21 cellular contexts compared by ENCODE assay signal in genomic region chr17:81845361-81845760, GRCh38. TPM values are rescaled to one million over a fixed set of nuclear protein-coding genes. Genes with fewer than 3 reads are reported as not detected.
DNase-seq lines count a peak whose midpoint lies in the region; ATAC-seq, FAIRE-seq and TF ChIP-seq lines count a peak whose summit lies in the region.
"Had no signal": no experiment of that assay in that cellular context is flagged by ENCODE, and none has a peak within 500 bp of the region (broad histone marks: within the 10 kb centered on the region; RNA-seq: fewer than 3 reads in every experiment).

No MANE protein-coding gene starts in this region.

- no peak for TF ChIP-seq CTCF in HepG2 (CRISPR knock-in tag; IDR thresholded peaks at IDR 0.05)
- TF ChIP-seq CTCF in right lobe of liver (IDR thresholded peaks at IDR 0.05) = no peak
- TF ChIP-seq CTCF in IMR-90 (conservative IDR thresholded peaks at IDR 0.05; ENCODE audit: low read depth, low read length) = no peak

- intact Hi-C loops in HepG2 (cut with micrococcal nuclease; ENCODE audit: unreplicated experiment) = no loop called here
- intact Hi-C loops in right lobe of liver (cut with DNase I) = no loop called here
- intact Hi-C loops in IMR-90 (cut with micrococcal nuclease) = no loop called here

- ATAC-seq in HepG2 = no peak
- ATAC-seq in right lobe of liver = no peak
- ATAC-seq in IMR-90 (ENCODE audit: low read depth) = no peak
- ATAC-seq in GM18519 (IDR thresholded peaks at IDR 0.05; ENCODE audit: low FRiP score, unreplicated experiment) = no peak

- no peaks in the 10 kb centered on the region for H3K79me2 ChIP-seq in HepG2 (ENCODE audit: insufficient read depth, low read length)

- FAIRE-seq in HepG2 (lab: Jason Lieb, UNC) = no peak
- FAIRE-seq: D721Med, G401.6, GM12892, GM18507, H1 had no signal

- dilution Hi-C loops in IMR-90 (cut with HindIII; ENCODE audit: low sequenced_read_pairs, unreplicated experiment) = no loop called here

- no peak overlapping the region for H2BK20ac ChIP-seq in IMR-90 (ENCODE audit: low read depth, low read length)

- no peak overlapping the region for H2AK5ac ChIP-seq in IMR-90 (ENCODE audit: low read depth, low read length)

- CTCF ChIA-PET in HepG2 (lab: Yijun Ruan, JAX; ENCODE audit: low intra/inter-chr PET ratio, low total read pairs) (no interaction called here), IMR-90 (lab: Yijun Ruan, JAX) (no interaction called here)

- no peak overlapping the region for H3K18ac ChIP-seq in IMR-90 (ENCODE audit: low read depth, low read length)

- in situ Hi-C loops in HepG2 (cut with HindIII; ENCODE audit: extremely low pct_ligation_motif_present, low pct_unique_long_range_greater_than_20kb) = no loop called here
- in situ Hi-C loops in IMR-90 (cut with MboI; ENCODE audit: low sequenced_read_pairs) = no loop called here

- H3K9me1 ChIP-seq in IMR-90 (ENCODE audit: insufficient read depth, low read length) = no peaks in the 10 kb centered on the region

- peak overlapping the region; percentile 78 for H2AK9ac ChIP-seq in IMR-90 (replicated peaks; ENCODE audit: low read depth, low read length, poor library complexity)

- TF ChIP-seq EP300 in HepG2 (IDR thresholded peaks at IDR 0.05; ENCODE audit: low read depth in 2 of 2, low read length in 2 of 2) = no peak
- TF ChIP-seq EP300 in HepG2 (CRISPR knock-in tag; IDR thresholded peaks at IDR 0.05; ENCODE audit: borderline replicate concordance) = no peak

- H3K36me3 ChIP-seq in HepG2 (replicated peaks in 1 of 2; ENCODE audit: control insufficient read depth in 1 of 2, insufficient read depth in 2 of 2, low read length in 2 of 2) (peaks cover 39 to 63% of the 10 kb centered on the region in 2 experiments), right lobe of liver (peaks cover 9 to 68% (median 45%) of the 10 kb centered on the region in 4 donors), IMR-90 (ENCODE audit: control insufficient read depth, insufficient read depth, low read length) (peaks cover 62% of the 10 kb centered on the region)

- no TSS peak for BruUV-seq in HepG2 (replicated peaks; lab: Mats Ljungman, UMichigan)
- no TSS peak for BruUV-seq in IMR-90 (replicated peaks; lab: Mats Ljungman, UMichigan)

- H3K23ac ChIP-seq in IMR-90 (ENCODE audit: low read depth, low read length) = no peak overlapping the region

- H4K91ac ChIP-seq in IMR-90 (ENCODE audit: insufficient read depth, low read depth, low read length) = no peak overlapping the region

- H2BK120ac ChIP-seq in IMR-90 (ENCODE audit: low read depth, low read length) = no peak overlapping the region

- H3K4me2 ChIP-seq in HepG2 (ENCODE audit: low read depth, low read length) (no peak overlapping the region), IMR-90 (ENCODE audit: low read depth, low read length) (no peak overlapping the region)

- POLR2A ChIA-PET in HepG2 (lab: Yijun Ruan, JAX) (interaction anchor here (1.0 to 1.7 kb wide), 4 partner anchors 12 to 23 kb away, joined by 4 to 7 read pairs (median 5); partner anchors contain the start of genes MCRIP1 and P4HB), IMR-90 (lab: Charles Lee; ENCODE audit: unreplicated experiment) (interaction anchor here (1.0 kb wide), 1 partner anchor 10 kb away, joined by 3 read pairs; no protein-coding TSS in a partner anchor)

- WGBS in HepG2 (ENCODE audit: low lambda C conversion rate) = 90% methylated on average over 13 of the region's 13 CpGs
- no CpG with 5 or more reads among the region's 13 CpGs for WGBS in right lobe of liver (ENCODE audit: insufficient coverage, low coverage, low lambda C conversion rate, missing lambda C conversion rate)
- 96% methylated on average over 11 of the region's 13 CpGs; no CpG with 5 or more reads in 1 of the 2 experiments for WGBS in IMR-90 (ENCODE audit: extremely low coverage in 2 of 2, insufficient read length in 1 of 2), 2 experiments

- no peak; a peak in 2 of 4 replicates for TF ChIP-seq POLR2A in HepG2 (IDR thresholded peaks at IDR 0.05; ENCODE audit: insufficient read depth in 1 of 2, low read depth in 2 of 2, low read length in 2 of 2)
- TF ChIP-seq POLR2A in right lobe of liver (IDR thresholded peaks at IDR 0.05) = no peak
- TF ChIP-seq POLR2A in IMR-90 (IDR thresholded peaks at IDR 0.05; ENCODE audit: low read depth, low read length) = no peak

- no peak overlapping the region for H2BK15ac ChIP-seq in IMR-90 (ENCODE audit: low read depth, low read length)

- no peak overlapping the region for H3K56ac ChIP-seq in IMR-90 (ENCODE audit: extremely low read depth, insufficient read depth, low read length)

- H3K9ac ChIP-seq in HepG2 (ENCODE audit: insufficient read depth, low read depth, low read length) (no peak overlapping the region), IMR-90 (ENCODE audit: low read depth, low read length) (no peak overlapping the region)

- no peak overlapping the region for H3K4me3 ChIP-seq in HepG2 (replicated peaks in 1 of 3; ENCODE audit: insufficient read depth in 1 of 3, low read depth in 2 of 3, low read length in 3 of 3)
- H3K4me3 ChIP-seq in right lobe of liver = no peak overlapping the region
- H3K4me3 ChIP-seq in IMR-90 (ENCODE audit: insufficient read depth, low read depth, low read length) = no peak overlapping the region

- no peak for DNase-seq in HepG2 (ENCODE audit: low spot score)
- DNase-seq in right lobe of liver = no peak
- no peak for DNase-seq in IMR-90
- peak; percentile 86 for DNase-seq in mesenteric fat pad (ENCODE audit: low spot score)
- DNase-seq in NCI-H1105 (lab: John Stamatoyannopoulos, UW) = no peak
- DNase-seq in SW480 (ENCODE audit: low spot score) = no peak
- DNase-seq: BE2C; C1 segment of cervical spinal cord; Caco-2; CD4-positive, alpha-beta T cell; H9; KBM-7 had no signal

- H2AFZ ChIP-seq in HepG2 (ENCODE audit: low read length) = no peak overlapping the region
- H2AFZ ChIP-seq in IMR-90 (replicated peaks; ENCODE audit: low read length, poor library complexity) = no peak overlapping the region

- H3K27ac ChIP-seq in HepG2 (ENCODE audit: extremely low read length, insufficient read depth, low read length) = no peak overlapping the region
- H3K27ac ChIP-seq in right lobe of liver = no peak overlapping the region
- H3K27ac ChIP-seq in IMR-90 (ENCODE audit: insufficient read depth, low read length) = no peak overlapping the region

- TF ChIP-seq RAD21 in HepG2 (CRISPR knock-in tag; IDR thresholded peaks at IDR 0.05) (no peak), IMR-90 (IDR thresholded peaks at IDR 0.05; ENCODE audit: low read length) (no peak)

- H2BK5ac ChIP-seq in IMR-90 (ENCODE audit: low read depth, low read length, poor library complexity, severe bottlenecking) = no peak overlapping the region

- peaks cover 6% of the 10 kb centered on the region; the same call in 1 of the 2 replicates for H4K20me1 ChIP-seq in HepG2 (ENCODE audit: insufficient read depth, low read length)
- peaks cover 49% of the 10 kb centered on the region for H4K20me1 ChIP-seq in IMR-90 (ENCODE audit: insufficient read depth, low read length)

- no peak overlapping the region for H3K14ac ChIP-seq in IMR-90 (replicated peaks; ENCODE audit: low read depth, low read length)

- H4K8ac ChIP-seq in IMR-90 (ENCODE audit: low read depth in 2 of 2, low read length in 2 of 2) = no peak overlapping the region

- H3K4ac ChIP-seq in IMR-90 (ENCODE audit: low read depth, low read length) = no peak overlapping the region

- no peaks in the 10 kb centered on the region for H3K27me3 ChIP-seq in HepG2 (ENCODE audit: control insufficient read depth in 1 of 2, insufficient read depth in 2 of 2, low read length in 2 of 2)
- no peaks in the 10 kb centered on the region for H3K27me3 ChIP-seq in right lobe of liver
- H3K27me3 ChIP-seq in IMR-90 (ENCODE audit: control insufficient read depth, insufficient read depth, low read length) = no peaks in the 10 kb centered on the region
- H3K27me3 ChIP-seq: BE2C had no signal

- no peaks in the 10 kb centered on the region for H3K9me3 ChIP-seq in HepG2 (ENCODE audit: low read length)
- H3K9me3 ChIP-seq in right lobe of liver = no peaks in the 10 kb centered on the region
- H3K9me3 ChIP-seq in IMR-90 (ENCODE audit: control insufficient read depth, insufficient read depth, low read length) = no peaks in the 10 kb centered on the region
- H3K9me3 ChIP-seq: BE2C, Caco-2 had no signal

- H4K5ac ChIP-seq in IMR-90 (ENCODE audit: low read depth, low read length) = no peak overlapping the region

- peaks cover 15% of the 10 kb centered on the region for H3K4me1 ChIP-seq in HepG2 (ENCODE audit: insufficient read depth, low read length)
- peaks cover 0 to 22% (median 0%) of the 10 kb centered on the region in 4 donors for H3K4me1 ChIP-seq in right lobe of liver
- no peaks in the 10 kb centered on the region for H3K4me1 ChIP-seq in IMR-90 (ENCODE audit: control insufficient read depth, insufficient read depth, low read length)
- H3K4me1 ChIP-seq: BE2C, Caco-2 had no signal

- H3K79me1 ChIP-seq in IMR-90 (ENCODE audit: low read depth in 1 of 2, low read length in 2 of 2) = peaks cover 4 to 37% of the 10 kb centered on the region in 2 experiments

RNA-seq across cellular contexts. Expression of gene PPP1R27, which starts 10.5 kb away (rescaled TPM):
- total RNA-seq in HepG2 (2016; rRNA removed; fragmentation: Illumina TruSeq; extraction: Trizol) (0.69 and 1.00 TPM in 2 replicates), right lobe of liver (under 1 TPM in 3 of 6 experiments, not detected in 3; 0.27 to 0.62 (median 0.40) TPM), IMR-90 (2012; rRNA removed) (not detected in 2 replicates), mesenteric fat pad (not detected)
- total RNA-seq in HepG2 (2016; cell fraction: cytosol; rRNA removed; fragmentation: Illumina TruSeq; extraction: Trizol; ENCODE audit: low read depth) = 0.71 and 2.3 TPM in 2 replicates
- total RNA-seq in HepG2 (2016; cell fraction: insoluble cytoplasmic fraction; rRNA removed; fragmentation: Illumina TruSeq; extraction: Trizol) = 1.3 TPM in 1 of 2 replicates, not detected in the other
- 1.00 and 1.2 TPM in 2 replicates for total RNA-seq in HepG2 (2016; cell fraction: membrane; rRNA removed; fragmentation: Illumina TruSeq; extraction: Trizol)
- 0.91 and 1.8 TPM in 2 replicates for total RNA-seq in HepG2 (2016; cell fraction: nucleus; rRNA removed; fragmentation: Illumina TruSeq; extraction: Trizol)
- polyA plus RNA-seq in HepG2 (2011; rRNA removed) (0.17 and 0.33 TPM in 2 replicates), IMR-90 (2012; rRNA removed) (0.20 and 0.21 TPM in 2 replicates)
- 0.55 and 1.1 TPM in 2 replicates for polyA plus RNA-seq in HepG2 (2011; cell fraction: cytosol; rRNA removed)
- polyA plus RNA-seq in HepG2 (2011; cell fraction: nucleus; rRNA removed) = 1.6 and 2.8 TPM in 2 replicates
- polyA plus RNA-seq in HepG2 (2012) = 0.34 and 0.52 TPM in 2 replicates
- 0.57 and 1.0 TPM in 2 replicates for polyA plus RNA-seq in HepG2 (2016; cell fraction: cytosol; fragmentation: Illumina TruSeq; extraction: Trizol; ENCODE audit: low read depth)
- polyA plus RNA-seq in HepG2 (2016; cell fraction: insoluble cytoplasmic fraction; fragmentation: Illumina TruSeq; extraction: Trizol; ENCODE audit: low read depth) = 1.7 TPM in 1 of 2 replicates, not detected in the other
- polyA plus RNA-seq in HepG2 (2016; cell fraction: membrane; fragmentation: Illumina TruSeq; extraction: Trizol; ENCODE audit: low read depth) = 0.56 TPM in 1 of 2 replicates, not detected in the other
- polyA plus RNA-seq in HepG2 (2016; cell fraction: nucleus; fragmentation: Illumina TruSeq; extraction: Trizol; ENCODE audit: insufficient read depth, low read depth) = 2.1 TPM in 1 of 2 replicates, not detected in the other
- polyA minus RNA-seq in HepG2 (2011; rRNA and poly(A)+ RNA removed; ENCODE audit: low replicate concordance) = 0.09 and 0.88 TPM in 2 replicates
- not detected in 2 replicates for polyA minus RNA-seq in HepG2 (2011; cell fraction: cytosol; rRNA and poly(A)+ RNA removed)
- polyA minus RNA-seq in HepG2 (2011; cell fraction: nucleus; rRNA and poly(A)+ RNA removed) = 1.9 TPM in 1 of 2 replicates, not detected in the other
- polyA plus RNA-seq in IMR-90 (2012; cell fraction: cytosol; rRNA removed) = 0.09 TPM in 1 of 2 replicates, not detected in the other
- polyA plus RNA-seq in IMR-90 (2012; cell fraction: nucleus; rRNA removed; ENCODE audit: low replicate concordance) = 0.56 and 0.97 TPM in 2 replicates
- total RNA-seq: A172; CD4-positive, alpha-beta T cell; H1 had no signal
- polyA plus RNA-seq: IgD-negative memory B cell had no signal

RNA-seq across cellular contexts. Expression of gene MCRIP1, which starts 12.3 kb away (rescaled TPM):
- total RNA-seq in HepG2 (2016; rRNA removed; fragmentation: Illumina TruSeq; extraction: Trizol) (76.1 and 84.9 TPM in 2 replicates), right lobe of liver (10 to 100 TPM; 19.0 to 32.6 (median 25.7) TPM), IMR-90 (2012; rRNA removed) (56.5 and 58.9 TPM in 2 replicates), mesenteric fat pad (63.2 TPM)
- 74.8 and 93.7 TPM in 2 replicates for total RNA-seq in HepG2 (2016; cell fraction: cytosol; rRNA removed; fragmentation: Illumina TruSeq; extraction: Trizol; ENCODE audit: low read depth)
- total RNA-seq in HepG2 (2016; cell fraction: insoluble cytoplasmic fraction; rRNA removed; fragmentation: Illumina TruSeq; extraction: Trizol) = 73.6 and 90.1 TPM in 2 replicates
- 97.9 and 116 TPM in 2 replicates for total RNA-seq in HepG2 (2016; cell fraction: membrane; rRNA removed; fragmentation: Illumina TruSeq; extraction: Trizol)
- 29.3 and 32.8 TPM in 2 replicates for total RNA-seq in HepG2 (2016; cell fraction: nucleus; rRNA removed; fragmentation: Illumina TruSeq; extraction: Trizol)
- polyA plus RNA-seq in HepG2 (2011; rRNA removed) (79.7 and 113 TPM in 2 replicates), IMR-90 (2012; rRNA removed) (164 and 196 TPM in 2 replicates)
- polyA plus RNA-seq in HepG2 (2011; cell fraction: cytosol; rRNA removed) = 95.7 and 150 TPM in 2 replicates
- 122 and 140 TPM in 2 replicates for polyA plus RNA-seq in HepG2 (2011; cell fraction: nucleus; rRNA removed)
- 44.7 and 56.7 TPM in 2 replicates for polyA plus RNA-seq in HepG2 (2012)
- polyA plus RNA-seq in HepG2 (2016; cell fraction: cytosol; fragmentation: Illumina TruSeq; extraction: Trizol; ENCODE audit: low read depth) = 77.4 and 92.8 TPM in 2 replicates
- polyA plus RNA-seq in HepG2 (2016; cell fraction: insoluble cytoplasmic fraction; fragmentation: Illumina TruSeq; extraction: Trizol; ENCODE audit: low read depth) = 75.3 and 82.0 TPM in 2 replicates
- polyA plus RNA-seq in HepG2 (2016; cell fraction: membrane; fragmentation: Illumina TruSeq; extraction: Trizol; ENCODE audit: low read depth) = 86.8 and 108 TPM in 2 replicates
- polyA plus RNA-seq in HepG2 (2016; cell fraction: nucleus; fragmentation: Illumina TruSeq; extraction: Trizol; ENCODE audit: insufficient read depth, low read depth) = 63.7 and 68.1 TPM in 2 replicates
- 1.6 and 50.7 TPM in 2 replicates for polyA minus RNA-seq in HepG2 (2011; rRNA and poly(A)+ RNA removed; ENCODE audit: low replicate concordance)
- polyA minus RNA-seq in HepG2 (2011; cell fraction: cytosol; rRNA and poly(A)+ RNA removed) = 39.9 and 44.0 TPM in 2 replicates
- polyA minus RNA-seq in HepG2 (2011; cell fraction: nucleus; rRNA and poly(A)+ RNA removed) = 12.4 and 13.7 TPM in 2 replicates
- 183 and 249 TPM in 2 replicates for polyA plus RNA-seq in IMR-90 (2012; cell fraction: cytosol; rRNA removed)
- polyA plus RNA-seq in IMR-90 (2012; cell fraction: nucleus; rRNA removed; ENCODE audit: low replicate concordance) = 144 and 276 TPM in 2 replicates

RNA-seq across cellular contexts. Expression of gene P4HB, which starts 15.0 kb away (rescaled TPM):
- 337 and 782 TPM in 2 replicates for total RNA-seq in HepG2 (2016; rRNA removed; fragmentation: Illumina TruSeq; extraction: Trizol)
- total RNA-seq in HepG2 (2016; cell fraction: cytosol; rRNA removed; fragmentation: Illumina TruSeq; extraction: Trizol; ENCODE audit: low read depth) = 162 and 167 TPM in 2 replicates
- total RNA-seq in HepG2 (2016; cell fraction: insoluble cytoplasmic fraction; rRNA removed; fragmentation: Illumina TruSeq; extraction: Trizol) = 282 and 813 TPM in 2 replicates
- total RNA-seq in HepG2 (2016; cell fraction: membrane; rRNA removed; fragmentation: Illumina TruSeq; extraction: Trizol) = 299 and 300 TPM in 2 replicates
- total RNA-seq in HepG2 (2016; cell fraction: nucleus; rRNA removed; fragmentation: Illumina TruSeq; extraction: Trizol) = 801 and 884 TPM in 2 replicates
- polyA plus RNA-seq in HepG2 (2011; rRNA removed) = 181 and 185 TPM in 2 replicates
- 150 and 176 TPM in 2 replicates for polyA plus RNA-seq in HepG2 (2011; cell fraction: cytosol; rRNA removed)
- 517 and 557 TPM in 2 replicates for polyA plus RNA-seq in HepG2 (2011; cell fraction: nucleus; rRNA removed)
- 1,462 and 1,524 TPM in 2 replicates for polyA plus RNA-seq in HepG2 (2012)
- 236 TPM in 2 replicates for polyA plus RNA-seq in HepG2 (2016; cell fraction: cytosol; fragmentation: Illumina TruSeq; extraction: Trizol; ENCODE audit: low read depth)
- 494 and 566 TPM in 2 replicates for polyA plus RNA-seq in HepG2 (2016; cell fraction: insoluble cytoplasmic fraction; fragmentation: Illumina TruSeq; extraction: Trizol; ENCODE audit: low read depth)
- 378 and 399 TPM in 2 replicates for polyA plus RNA-seq in HepG2 (2016; cell fraction: membrane; fragmentation: Illumina TruSeq; extraction: Trizol; ENCODE audit: low read depth)
- polyA plus RNA-seq in HepG2 (2016; cell fraction: nucleus; fragmentation: Illumina TruSeq; extraction: Trizol; ENCODE audit: insufficient read depth, low read depth) = 2,290 and 2,428 TPM in 2 replicates
- polyA minus RNA-seq in HepG2 (2011; rRNA and poly(A)+ RNA removed; ENCODE audit: low replicate concordance) = 90.8 and 213 TPM in 2 replicates
- 303 and 378 TPM in 2 replicates for polyA minus RNA-seq in HepG2 (2011; cell fraction: cytosol; rRNA and poly(A)+ RNA removed)
- polyA minus RNA-seq in HepG2 (2011; cell fraction: nucleus; rRNA and poly(A)+ RNA removed) = 250 and 278 TPM in 2 replicates
- total RNA-seq in right lobe of liver = 1,000 to 10,000 TPM in 5 of 6 experiments, 100 to 1,000 TPM in 1; 856 to 5,039 (median 1,455) TPM
- 917 and 932 TPM in 2 replicates for total RNA-seq in IMR-90 (2012; rRNA removed)
- polyA plus RNA-seq in IMR-90 (2012; rRNA removed) = 530 and 599 TPM in 2 replicates
- polyA plus RNA-seq in IMR-90 (2012; cell fraction: cytosol; rRNA removed) = 309 and 642 TPM in 2 replicates
- polyA plus RNA-seq in IMR-90 (2012; cell fraction: nucleus; rRNA removed; ENCODE audit: low replicate concordance) = 287 and 329 TPM in 2 replicates
- 575 TPM for total RNA-seq in mesenteric fat pad

RNA-seq across cellular contexts. Expression of gene ARHGDIA, which starts 25.8 kb away (rescaled TPM):
- total RNA-seq in HepG2 (2016; rRNA removed; fragmentation: Illumina TruSeq; extraction: Trizol) (64.0 and 120 TPM in 2 replicates), right lobe of liver (100 to 1,000 TPM in 5 of 6 experiments, 10 to 100 TPM in 1; 92.4 to 162 (median 137) TPM), IMR-90 (2012; rRNA removed) (62.7 and 77.2 TPM in 2 replicates), mesenteric fat pad (521 TPM)
- total RNA-seq in HepG2 (2016; cell fraction: cytosol; rRNA removed; fragmentation: Illumina TruSeq; extraction: Trizol; ENCODE audit: low read depth) = 25.7 and 26.7 TPM in 2 replicates
- 73.7 and 111 TPM in 2 replicates for total RNA-seq in HepG2 (2016; cell fraction: insoluble cytoplasmic fraction; rRNA removed; fragmentation: Illumina TruSeq; extraction: Trizol)
- 68.1 and 73.5 TPM in 2 replicates for total RNA-seq in HepG2 (2016; cell fraction: membrane; rRNA removed; fragmentation: Illumina TruSeq; extraction: Trizol)
- 66.3 and 84.1 TPM in 2 replicates for total RNA-seq in HepG2 (2016; cell fraction: nucleus; rRNA removed; fragmentation: Illumina TruSeq; extraction: Trizol)
- polyA plus RNA-seq in HepG2 (2011; rRNA removed) (40.0 and 52.1 TPM in 2 replicates), IMR-90 (2012; rRNA removed) (324 and 362 TPM in 2 replicates)
- 61.3 and 96.2 TPM in 2 replicates for polyA plus RNA-seq in HepG2 (2011; cell fraction: cytosol; rRNA removed)
- 174 and 191 TPM in 2 replicates for polyA plus RNA-seq in HepG2 (2011; cell fraction: nucleus; rRNA removed)
- 159 and 169 TPM in 2 replicates for polyA plus RNA-seq in HepG2 (2012)
- polyA plus RNA-seq in HepG2 (2016; cell fraction: cytosol; fragmentation: Illumina TruSeq; extraction: Trizol; ENCODE audit: low read depth) = 89.7 and 102 TPM in 2 replicates
- 221 and 287 TPM in 2 replicates for polyA plus RNA-seq in HepG2 (2016; cell fraction: insoluble cytoplasmic fraction; fragmentation: Illumina TruSeq; extraction: Trizol; ENCODE audit: low read depth)
- 171 and 188 TPM in 2 replicates for polyA plus RNA-seq in HepG2 (2016; cell fraction: membrane; fragmentation: Illumina TruSeq; extraction: Trizol; ENCODE audit: low read depth)
- polyA plus RNA-seq in HepG2 (2016; cell fraction: nucleus; fragmentation: Illumina TruSeq; extraction: Trizol; ENCODE audit: insufficient read depth, low read depth) = 248 and 249 TPM in 2 replicates
- polyA minus RNA-seq in HepG2 (2011; rRNA and poly(A)+ RNA removed; ENCODE audit: low replicate concordance) = 35.7 and 46.7 TPM in 2 replicates
- polyA minus RNA-seq in HepG2 (2011; cell fraction: cytosol; rRNA and poly(A)+ RNA removed) = 54.0 and 54.8 TPM in 2 replicates
- 52.7 and 57.6 TPM in 2 replicates for polyA minus RNA-seq in HepG2 (2011; cell fraction: nucleus; rRNA and poly(A)+ RNA removed)
- 214 and 386 TPM in 2 replicates for polyA plus RNA-seq in IMR-90 (2012; cell fraction: cytosol; rRNA removed)
- polyA plus RNA-seq in IMR-90 (2012; cell fraction: nucleus; rRNA removed; ENCODE audit: low replicate concordance) = 425 and 839 TPM in 2 replicates

RNA-seq across cellular contexts. Expression of gene GCGR, which starts 41.4 kb away (rescaled TPM):
- 0.13 TPM in 1 of 2 replicates, not detected in the other for total RNA-seq in HepG2 (2016; rRNA removed; fragmentation: Illumina TruSeq; extraction: Trizol)
- not detected in 2 replicates for total RNA-seq in HepG2 (2016; cell fraction: cytosol; rRNA removed; fragmentation: Illumina TruSeq; extraction: Trizol; ENCODE audit: low read depth)
- 0.15 TPM in 1 of 2 replicates, not detected in the other for total RNA-seq in HepG2 (2016; cell fraction: insoluble cytoplasmic fraction; rRNA removed; fragmentation: Illumina TruSeq; extraction: Trizol)
- total RNA-seq in HepG2 (2016; cell fraction: membrane; rRNA removed; fragmentation: Illumina TruSeq; extraction: Trizol) = not detected in 2 replicates
- 0.31 TPM in 1 of 2 replicates, not detected in the other for total RNA-seq in HepG2 (2016; cell fraction: nucleus; rRNA removed; fragmentation: Illumina TruSeq; extraction: Trizol)
- 0.04 and 0.27 TPM in 2 replicates for polyA plus RNA-seq in HepG2 (2011; rRNA removed)
- polyA plus RNA-seq in HepG2 (2011; cell fraction: cytosol; rRNA removed) = 0.10 and 0.12 TPM in 2 replicates
- 4.7 and 5.5 TPM in 2 replicates for polyA plus RNA-seq in HepG2 (2011; cell fraction: nucleus; rRNA removed)
- 0.07 and 0.27 TPM in 2 replicates for polyA plus RNA-seq in HepG2 (2012)
- not detected in 2 replicates for polyA plus RNA-seq in HepG2 (2016; cell fraction: cytosol; fragmentation: Illumina TruSeq; extraction: Trizol; ENCODE audit: low read depth)
- polyA plus RNA-seq in HepG2 (2016; cell fraction: insoluble cytoplasmic fraction; fragmentation: Illumina TruSeq; extraction: Trizol; ENCODE audit: low read depth) = not detected in 2 replicates
- not detected in 2 replicates for polyA plus RNA-seq in HepG2 (2016; cell fraction: membrane; fragmentation: Illumina TruSeq; extraction: Trizol; ENCODE audit: low read depth)
- polyA plus RNA-seq in HepG2 (2016; cell fraction: nucleus; fragmentation: Illumina TruSeq; extraction: Trizol; ENCODE audit: insufficient read depth, low read depth) = 0.31 and 0.60 TPM in 2 replicates
- polyA minus RNA-seq in HepG2 (2011; rRNA and poly(A)+ RNA removed; ENCODE audit: low replicate concordance) = 0.14 and 0.26 TPM in 2 replicates
- not detected in 2 replicates for polyA minus RNA-seq in HepG2 (2011; cell fraction: cytosol; rRNA and poly(A)+ RNA removed)
- 0.52 and 0.87 TPM in 2 replicates for polyA minus RNA-seq in HepG2 (2011; cell fraction: nucleus; rRNA and poly(A)+ RNA removed)
- total RNA-seq in right lobe of liver = 100 to 1,000 TPM in 2 of 6 experiments, 10 to 100 TPM in 4; 39.5 to 146 (median 68.5) TPM
- total RNA-seq in IMR-90 (2012; rRNA removed) = not detected in 2 replicates
- polyA plus RNA-seq in IMR-90 (2012; rRNA removed) = not detected in 2 replicates
- polyA plus RNA-seq in IMR-90 (2012; cell fraction: cytosol; rRNA removed) = not detected in 2 replicates
- 0.05 TPM in 1 of 2 replicates, not detected in the other for polyA plus RNA-seq in IMR-90 (2012; cell fraction: nucleus; rRNA removed; ENCODE audit: low replicate concordance)
- total RNA-seq in mesenteric fat pad = 0.26 TPM
- total RNA-seq: A172; CD4-positive, alpha-beta T cell; HT1080 had no signal
- polyA plus RNA-seq: IgD-negative memory B cell had no signal
